In the genomic region with DNA sequence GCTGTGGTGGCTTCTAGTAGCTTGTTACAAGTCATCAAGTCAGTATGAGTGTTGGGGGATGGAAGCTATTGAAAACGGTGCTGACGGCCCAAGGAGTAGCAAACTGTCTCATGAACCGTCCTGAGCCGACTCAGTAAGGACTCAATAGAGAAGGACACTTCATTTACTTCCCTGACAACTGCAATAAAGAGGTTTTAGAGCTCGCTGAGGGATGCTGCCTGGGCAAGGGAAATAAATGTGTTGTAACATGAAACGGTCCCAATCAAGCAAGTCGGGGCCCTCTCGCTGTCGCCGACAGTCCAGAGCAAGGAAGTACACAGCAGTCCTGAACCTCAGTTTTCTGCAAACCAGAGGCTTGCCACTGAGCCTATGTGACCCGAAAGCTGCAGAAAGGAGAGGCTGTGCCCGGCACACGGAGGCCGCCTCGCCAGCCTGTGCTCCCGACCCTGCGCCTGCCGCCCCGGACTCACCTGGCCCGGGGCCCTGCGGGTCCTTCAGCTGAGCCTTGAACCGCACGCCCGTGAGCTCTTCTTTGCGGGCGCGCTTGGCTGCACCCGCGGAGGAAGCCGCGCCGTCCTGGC, we compare ENCODE assay signal across 8 cellular contexts. TPM values are rescaled to one million over a fixed set of nuclear protein-coding genes. Genes with fewer than 3 reads are reported as not detected.
DNase-seq lines count a peak whose midpoint lies in the region; ATAC-seq and TF ChIP-seq lines count a peak whose summit lies in the region.

No MANE protein-coding gene starts in this region.

- H3K9ac ChIP-seq in HCT116 (ENCODE audit: low read length) = peak overlapping the region; percentile 82

- H3K36me3 Mint-ChIP-seq in CD8-positive, alpha-beta T cell = peaks cover 31% of the 10 kb centered on the region

- H3K79me2 ChIP-seq in HCT116 (ENCODE audit: insufficient read depth, low read length) = peaks cover 50% of the 10 kb centered on the region

- peak overlapping the region; percentile 90 for H3K4me2 ChIP-seq in HCT116 (ENCODE audit: low read length)

- H2AFZ ChIP-seq in HCT116 (ENCODE audit: low read depth, low read length, poor library complexity, severe bottlenecking) (no peak overlapping the region), neuron (ENCODE audit: low read depth, low read length) (peak overlapping the region; percentile 77)

- peak overlapping the region; percentile 49 for H3K27ac ChIP-seq in CD8-positive, alpha-beta T cell (ENCODE audit: low read depth, low read length)
- H3K27ac ChIP-seq in HCT116 (ENCODE audit: low read depth, low read length) (peak overlapping the region; percentile 84), RWPE2 (ENCODE audit: poor library complexity, severe bottlenecking) (peak overlapping the region; percentile 50)

- H3K36me3 ChIP-seq in CD8-positive, alpha-beta T cell (ENCODE audit: insufficient read depth, low read length) = no peaks in the 10 kb centered on the region
- H3K36me3 ChIP-seq in HCT116 (ENCODE audit: control insufficient read depth in 1 of 2, insufficient read depth in 2 of 2, low read length in 2 of 2) (peaks cover 8 to 9% of the 10 kb centered on the region in 2 experiments; a peak in 2 of 4 replicates), RWPE2 (ENCODE audit: low read depth) (peaks cover 37% of the 10 kb centered on the region), neuron (ENCODE audit: insufficient read depth, low read length) (peaks cover 7% of the 10 kb centered on the region)

- TSS peak; percentile 50 for BruUV-seq in HCT116 (replicated peaks; lab: Mats Ljungman, UMichigan)

- CTCF ChIA-PET in CD8-positive, alpha-beta T cell (lab: Charles Lee) = interaction anchor here (1.0 to 1.9 kb wide), 5 partner anchors 8 to 209 kb away, joined by 3 to 9 read pairs (median 6); a partner anchor contains a TSS
- CTCF ChIA-PET in HCT116 (lab: Charles Lee) = interaction anchor here (1.5 to 1.9 kb wide), 2 partner anchors 10 to 11 kb away, joined by 4 to 9 read pairs; no protein-coding TSS in a partner anchor

- peaks cover 13% of the 10 kb centered on the region for H3K4me1 ChIP-seq in CD8-positive, alpha-beta T cell (ENCODE audit: insufficient read depth, low read length)
- peaks cover 13 to 25% of the 10 kb centered on the region in 2 experiments; a peak in 3 of 4 replicates for H3K4me1 ChIP-seq in HCT116 (ENCODE audit: control insufficient read depth in 1 of 2, insufficient read depth in 2 of 2, low read length in 2 of 2)
- H3K4me1 ChIP-seq in RWPE2 (ENCODE audit: insufficient read depth, poor library complexity, severe bottlenecking) = peaks cover 15% of the 10 kb centered on the region
- H3K4me1 ChIP-seq in neuron (ENCODE audit: insufficient read depth, low read length) = peaks cover 8% of the 10 kb centered on the region

- no peaks in the 10 kb centered on the region for H3K9me3 Mint-ChIP-seq in CD8-positive, alpha-beta T cell

- peak overlapping the region; percentile 89 for H3K4me3 Mint-ChIP-seq in CD8-positive, alpha-beta T cell

- peak overlapping the region; percentile 98 for H3K4me3 ChIP-seq in CD8-positive, alpha-beta T cell (ENCODE audit: low read depth, low read length)
- H3K4me3 ChIP-seq in HCT116 (replicated peaks in 1 of 2; ENCODE audit: low read depth in 1 of 2, low read length in 2 of 2) = peak overlapping the region; percentile 97
- peak overlapping the region; percentile 71 for H3K4me3 ChIP-seq in RWPE2 (ENCODE audit: severe bottlenecking)
- peak overlapping the region; percentile 97 for H3K4me3 ChIP-seq in epithelial cell of proximal tubule (ENCODE audit: low read depth, low read length)
- peak overlapping the region; percentile 56 for H3K4me3 ChIP-seq in neuron (ENCODE audit: low read length)

- H3K27ac Mint-ChIP-seq in CD8-positive, alpha-beta T cell = peak overlapping the region; percentile 57

- H3K9me2 ChIP-seq in HCT116 (ENCODE audit: insufficient read depth) = no peaks in the 10 kb centered on the region

- H3K4me1 Mint-ChIP-seq in CD8-positive, alpha-beta T cell (ENCODE audit: low read depth) = peaks cover 56% of the 10 kb centered on the region

- TF ChIP-seq RAD21 in HCT116 (IDR thresholded peaks at IDR 0.05; ENCODE audit: low read depth) = no peak

- no peaks in the 10 kb centered on the region for H3K9me3 ChIP-seq in CD8-positive, alpha-beta T cell (ENCODE audit: low read length)
- H3K9me3 ChIP-seq in HCT116 (ENCODE audit: control insufficient read depth in 1 of 2, insufficient read depth in 1 of 2, low read depth in 1 of 2, low read length in 2 of 2) (no peaks in the 10 kb centered on the region), RWPE2 (ENCODE audit: severe bottlenecking) (no peaks in the 10 kb centered on the region), neuron (ENCODE audit: low read length) (peaks cover 9% of the 10 kb centered on the region)

- H3K27me3 ChIP-seq in CD8-positive, alpha-beta T cell (ENCODE audit: insufficient read depth, low read length) = no peaks in the 10 kb centered on the region
- no peaks in the 10 kb centered on the region for H3K27me3 ChIP-seq in HCT116 (ENCODE audit: insufficient read depth, low read length)
- H3K27me3 ChIP-seq in RWPE2 (ENCODE audit: insufficient read depth, poor library complexity, severe bottlenecking) = no peaks in the 10 kb centered on the region
- no peaks in the 10 kb centered on the region for H3K27me3 ChIP-seq in neuron (ENCODE audit: insufficient read depth, low read length)

- RAD21 ChIA-PET in HCT116 (lab: Charles Lee; ENCODE audit: low non-redundant PET in 1 of 2, low total read pairs in 2 of 2, uncharacterized antibody in 2 of 2, unreplicated experiment in 2 of 2) = interaction anchor here (1.2 to 1.4 kb wide), 3 partner anchors 206 to 209 kb away, joined by 4 to 6 read pairs (median 5); no protein-coding TSS in a partner anchor

- ATAC-seq in CD8-positive, alpha-beta T cell = no peak
- ATAC-seq in HCT116 = peak; percentile 45
- peak; percentile 58 for ATAC-seq in RWPE2 (ENCODE audit: low read depth)
- ATAC-seq in GM19397 (IDR thresholded peaks at IDR 0.05; ENCODE audit: unreplicated experiment) = no peak

- no peak for TF ChIP-seq CTCF in CD8-positive, alpha-beta T cell (IDR thresholded peaks at IDR 0.05)
- TF ChIP-seq CTCF in HCT116 (IDR thresholded peaks at IDR 0.05 in 2 of 3, conservative IDR thresholded peaks at IDR 0.05 in 1 of 3; ENCODE audit: borderline replicate concordance in 1 of 3, insufficient read depth in 1 of 3, low read depth in 2 of 3, low read length in 2 of 3) (no peak), RWPE2 (IDR thresholded peaks at IDR 0.05; ENCODE audit: poor library complexity, severe bottlenecking) (no peak), epithelial cell of proximal tubule (conservative IDR thresholded peaks at IDR 0.05; ENCODE audit: low read depth, low read length) (no peak)

- intact Hi-C loops in CD8-positive, alpha-beta T cell (cut with DNase I, micrococcal nuclease) = loop anchor here (2.0 to 10.0 kb wide), 9 partner anchors 114 to 1250 kb away; a partner anchor contains a TSS
- intact Hi-C loops in HCT116 (cut with micrococcal nuclease) = no loop called here

- peaks cover 6% of the 10 kb centered on the region; the same call in 1 of the 2 replicates for H4K20me1 ChIP-seq in HCT116 (ENCODE audit: insufficient read depth)

- no peak for DNase-seq in CD8-positive, alpha-beta T cell
- DNase-seq in HCT116 (ENCODE audit: low read depth, low spot score) (no peak), RWPE2 (ENCODE audit: low spot score) (no peak), epithelial cell of proximal tubule (ENCODE audit: low read depth) (no peak), HuH-7.5 (ENCODE audit: low spot score) (no peak)
- no peak for DNase-seq in activated CD4-positive, CD25-positive, alpha-beta regulatory T cell treated with anti-CD3 and anti-CD28 coated beads, Interleukin-2, amount 50 U/mL, for 72 hours

- no peak for TF ChIP-seq POLR2A in HCT116 (IDR thresholded peaks at IDR 0.05; ENCODE audit: borderline replicate concordance, extremely low read depth, insufficient read depth, insufficient read length)

- POLR2A ChIA-PET in CD8-positive, alpha-beta T cell (lab: Charles Lee) = interaction anchor here (1.2 to 2.1 kb wide), 4 partner anchors 14 to 220 kb away, joined by 3 to 14 read pairs (median 11); a partner anchor contains a TSS
- POLR2A ChIA-PET in HCT116 (lab: Charles Lee) = no interaction called here

- H3K27me3 Mint-ChIP-seq in CD8-positive, alpha-beta T cell (ENCODE audit: low read depth) = peaks cover 6% of the 10 kb centered on the region

TF ChIP-seq in HCT116, 20 proteins besides CTCF, POLR2A, EP300 and RAD21 (continues in another document):
- TF ChIP-seq CEBPB (IDR thresholded peaks at IDR 0.05; ENCODE audit: low read depth) = no peak
- no peak for TF ChIP-seq CBX3 (IDR thresholded peaks at IDR 0.05; ENCODE audit: low read depth)
- TF ChIP-seq, protein P1, sequence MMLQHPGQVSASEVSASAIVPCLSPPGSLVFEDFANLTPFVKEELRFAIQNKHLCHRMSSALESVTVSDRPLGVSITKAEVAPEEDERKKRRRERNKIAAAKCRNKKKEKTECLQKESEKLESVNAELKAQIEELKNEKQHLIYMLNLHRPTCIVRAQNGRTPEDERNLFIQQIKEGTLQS (IDR thresholded peaks at IDR 0.05) = no peak
- TF ChIP-seq EGR1 (IDR thresholded peaks at IDR 0.05; ENCODE audit: low read depth) = no peak
- no peak for TF ChIP-seq SRF (IDR thresholded peaks at IDR 0.05; ENCODE audit: low read depth)
- no peak for TF ChIP-seq EZH2 (IDR thresholded peaks at IDR 0.05)
- no peak for TF ChIP-seq YY1 (IDR thresholded peaks at IDR 0.05; ENCODE audit: extremely low read depth, insufficient replicate concordance, low read depth, low read length)
- no peak for TF ChIP-seq ZNF274 (IDR thresholded peaks at IDR 0.05; ENCODE audit: low read depth, low read length)
- TF ChIP-seq, protein P2, sequence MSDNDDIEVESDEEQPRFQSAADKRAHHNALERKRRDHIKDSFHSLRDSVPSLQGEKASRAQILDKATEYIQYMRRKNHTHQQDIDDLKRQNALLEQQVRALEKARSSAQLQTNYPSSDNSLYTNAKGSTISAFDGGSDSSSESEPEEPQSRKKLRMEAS (IDR thresholded peaks at IDR 0.05) = no peak
- TF ChIP-seq SIN3A (IDR thresholded peaks at IDR 0.05; ENCODE audit: low read depth) = no peak
- no peak for TF ChIP-seq POLR2AphosphoS5 (IDR thresholded peaks at IDR 0.05; ENCODE audit: low read depth, low read length)
- no peak for TF ChIP-seq SP1 (IDR thresholded peaks at IDR 0.05; ENCODE audit: low read depth)
- TF ChIP-seq TCF7L2 (IDR thresholded peaks at IDR 0.05; ENCODE audit: borderline replicate concordance, extremely low read depth, insufficient read depth, insufficient read length) = no peak

RNA-seq across cellular contexts. Expression of a gene that starts 0.4 kb away (rescaled TPM):
- 1 to 10 TPM; 5.4 to 5.9 TPM for total RNA-seq in CD8-positive, alpha-beta T cell
- total RNA-seq in HCT116 (2021; ENCODE audit: unreplicated experiment) (28.3 TPM), epithelial cell of proximal tubule (11.6 and 14.2 TPM in 2 replicates)
- polyA plus RNA-seq in HCT116 (2012) = 11.9 and 13.4 TPM in 2 replicates

RNA-seq across cellular contexts. Expression of a gene that starts 20.1 kb away (rescaled TPM):
- total RNA-seq in CD8-positive, alpha-beta T cell = 10 to 100 TPM in 1 of 2 experiments, 1 to 10 TPM in 1; 6.9 to 10.3 TPM
- total RNA-seq in HCT116 (2021; ENCODE audit: unreplicated experiment) (29.3 TPM), epithelial cell of proximal tubule (0.29 and 0.92 TPM in 2 replicates)
- 13.5 and 14.9 TPM in 2 replicates for polyA plus RNA-seq in HCT116 (2012)

Comparison
In these comparisons a context has a peak if more than half of its experiments do, and no peak if none do; other contexts are left out.
1. ATAC-seq: peak in HCT116 (single experiment) and RWPE2 (single experiment); none in CD8-positive, alpha-beta T cell (single experiment) and GM19397 (single experiment).
2. Peak in every context shown above with its lines, with median percentiles within 50 percentile points of each other: H3K27ac ChIP-seq and H3K4me3 ChIP-seq.